ENCODE assay signal across 13 cellular contexts in the genomic region with DNA sequence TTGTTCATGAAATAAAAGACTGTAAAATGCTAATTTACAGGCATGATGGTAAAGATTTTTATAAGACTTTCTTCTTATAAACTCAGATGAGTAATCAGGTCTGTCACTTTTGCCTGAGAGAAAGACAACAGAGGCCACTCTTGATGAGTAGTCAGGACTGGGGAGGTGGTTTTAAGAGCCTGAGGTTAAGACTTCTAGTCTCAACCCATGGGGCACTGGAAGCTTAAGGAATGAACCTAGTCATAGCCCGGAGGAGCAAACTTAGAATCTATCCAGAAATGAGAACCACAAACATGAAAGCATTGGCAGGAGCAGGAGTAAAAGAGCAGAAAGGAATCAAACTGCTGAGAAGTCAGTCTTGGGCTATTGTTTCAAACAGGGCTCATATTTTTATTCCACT.
"Had no signal": no experiment of that assay in that cellular context is flagged by ENCODE, and none has a peak within 500 bp of the region (broad histone marks: within the 10 kb centered on the region; RNA-seq: fewer than 3 reads in every experiment).

No MANE protein-coding gene starts in this region.

- H3K36me3 Mint-ChIP-seq: activated naive CD8-positive, alpha-beta T cell treated with anti-CD3 and anti-CD28 coated beads for 36 hours; immature natural killer cell; neural progenitor cell; stimulated activated naive B cell treated with anti-CD40 and anti-IgM and Interleukin-4, amounts not matched to agents 10 μg/mL and 1 μg/mL and 100 μg/mL, for 72 hours had no signal

- H3K27ac Mint-ChIP-seq: activated naive CD8-positive, alpha-beta T cell treated with anti-CD3 and anti-CD28 coated beads for 36 hours; activated T-helper 1 cell treated with anti-CD3 and anti-CD28 coated beads, Interleukin-12 subunit alpha, Interleukin-12 subunit beta, Interleukin-2, Interleukin-4 antibody, amounts not matched to agents 30 ng/mL and 10 ng/mL and 1 ng/mL, durations not matched to agents 14 hours and 24 hours and 36 hours; immature natural killer cell; neural progenitor cell; stimulated activated naive B cell treated with anti-CD40 and anti-IgM and Interleukin-4, amounts not matched to agents 10 μg/mL and 1 μg/mL and 100 μg/mL, for 72 hours had no signal

- ATAC-seq: activated CD4-positive, CD25-positive, alpha-beta regulatory T cell treated with anti-CD3 and anti-CD28 coated beads, Interleukin-2, amount 50 U/mL, for 24 hours; pancreas; stimulated activated naive B cell treated with anti-CD40 and anti-IgM and Interleukin-4, amounts not matched to agents 10 μg/mL and 1 μg/mL and 100 μg/mL, for 72 hours had no signal

- H3K4me1 Mint-ChIP-seq: activated naive CD8-positive, alpha-beta T cell treated with anti-CD3 and anti-CD28 coated beads for 36 hours; immature natural killer cell; neural progenitor cell; stimulated activated naive B cell treated with anti-CD40 and anti-IgM and Interleukin-4, amounts not matched to agents 10 μg/mL and 1 μg/mL and 100 μg/mL, for 72 hours had no signal

- H3K27me3 ChIP-seq: neural progenitor cell, pancreas, tibial artery had no signal

- H3K4me1 ChIP-seq: neural progenitor cell, pancreas had no signal

- H3K4me3 ChIP-seq: dorsolateral prefrontal cortex, neural progenitor cell, pancreas, tibial artery had no signal

- H3K27me3 Mint-ChIP-seq: activated naive CD8-positive, alpha-beta T cell treated with anti-CD3 and anti-CD28 coated beads for 36 hours; stimulated activated naive B cell treated with anti-CD40 and anti-IgM and Interleukin-4, amounts not matched to agents 10 μg/mL and 1 μg/mL and 100 μg/mL, for 72 hours had no signal

- FAIRE-seq: pancreas, urothelium cell line had no signal

- H3K9ac ChIP-seq: neural progenitor cell had no signal

- H3K27ac ChIP-seq: dorsolateral prefrontal cortex, neural progenitor cell, pancreas, tibial artery had no signal

- H3K9me3 Mint-ChIP-seq: activated naive CD8-positive, alpha-beta T cell treated with anti-CD3 and anti-CD28 coated beads for 36 hours; activated T-helper 1 cell treated with anti-CD3 and anti-CD28 coated beads, Interleukin-12 subunit alpha, Interleukin-12 subunit beta, Interleukin-2, Interleukin-4 antibody, amounts not matched to agents 30 ng/mL and 10 ng/mL and 1 ng/mL, durations not matched to agents 14 hours and 24 hours and 36 hours; neural progenitor cell; stimulated activated naive B cell treated with anti-CD40 and anti-IgM and Interleukin-4, amounts not matched to agents 10 μg/mL and 1 μg/mL and 100 μg/mL, for 72 hours had no signal

- H3K4me3 Mint-ChIP-seq: activated naive CD8-positive, alpha-beta T cell treated with anti-CD3 and anti-CD28 coated beads for 36 hours; activated T-helper 1 cell treated with anti-CD3 and anti-CD28 coated beads, Interleukin-12 subunit alpha, Interleukin-12 subunit beta, Interleukin-2, Interleukin-4 antibody, amounts not matched to agents 30 ng/mL and 10 ng/mL and 1 ng/mL, durations not matched to agents 14 hours and 24 hours and 36 hours; immature natural killer cell; neural progenitor cell; stimulated activated naive B cell treated with anti-CD40 and anti-IgM and Interleukin-4, amounts not matched to agents 10 μg/mL and 1 μg/mL and 100 μg/mL, for 72 hours had no signal

- H3K36me3 ChIP-seq: neural progenitor cell, pancreas, tibial artery had no signal

- H3K9me3 ChIP-seq: pancreas, tibial artery had no signal

- H2AFZ ChIP-seq: neural progenitor cell had no signal

- DNase-seq: activated CD4-positive, alpha-beta T cell treated with anti-CD3 and anti-CD28 coated beads, Interleukin-2, amount 50 U/mL, for 1 hour; activated naive CD8-positive, alpha-beta T cell treated with anti-CD3 and anti-CD28 coated beads for 36 hours; dorsolateral prefrontal cortex; immature natural killer cell; pancreas; stimulated activated CD4-positive, alpha-beta T cell treated with anti-CD3 and anti-CD28 coated beads, Interleukin-2, amount 100 ng/mL, for 48 hours; stimulated activated naive B cell treated with anti-CD40 and anti-IgM and Interleukin-4, amounts not matched to agents 10 μg/mL and 1 μg/mL and 100 μg/mL, for 72 hours; SW 1271; tibial artery had no signal

- H3K4me2 ChIP-seq: neural progenitor cell had no signal
